In genomic region chr4:76074995-76075600, GRCh38 we compare ENCODE assay signal across 24 cellular contexts. TPM values are rescaled to one million over a fixed set of nuclear protein-coding genes. Genes with fewer than 3 reads are reported as not detected.
DNase-seq lines count a peak whose midpoint lies in the region; ATAC-seq and TF ChIP-seq lines count a peak whose summit lies in the region.
"Had no signal": no experiment of that assay in that cellular context is flagged by ENCODE, and none has a peak within 500 bp of the region (broad histone marks: within the 10 kb centered on the region; RNA-seq: fewer than 3 reads in every experiment).

No MANE protein-coding gene starts in this region.

- H3K9me3 Mint-ChIP-seq in neural progenitor cell = no peaks in the 10 kb centered on the region
- H3K9me3 Mint-ChIP-seq: CD4-positive, alpha-beta T cell; IgD-negative memory B cell had no signal

- no peak for DNase-seq in left ventricle myocardium inferior
- DNase-seq in left cardiac atrium = no peak
- no peak for DNase-seq in dorsolateral prefrontal cortex
- no peak for DNase-seq in neural progenitor cell (ENCODE audit: low spot score)
- no peak for DNase-seq in tibial nerve (ENCODE audit: low spot score in 2 of 2)
- no peak for DNase-seq in NCI-H774 (lab: John Stamatoyannopoulos, UW)
- no peak for DNase-seq in NCI-H146 (lab: John Stamatoyannopoulos, UW)
- DNase-seq: Calu3; CD4-positive, alpha-beta T cell; GOT3; Karpas-422; MG63; NCI-H1048; NCI-H1436 treated with DMSO at 0.1 percent for 48 hours; NCI-H2081; NCI-H2171 treated with DMSO at 0.1 percent for 48 hours; NCI-H446; NCI-H69 had no signal

- TF ChIP-seq EP300 in tibial nerve (IDR thresholded peaks at IDR 0.05) = no peak

- no peak overlapping the region for H3K27ac Mint-ChIP-seq in neural progenitor cell
- H3K27ac Mint-ChIP-seq: CD4-positive, alpha-beta T cell; IgD-negative memory B cell had no signal

- no peak for TF ChIP-seq POLR2A in tibial nerve (IDR thresholded peaks at IDR 0.05)

- 31 to 32% methylated on average over 4 of the region's 4 CpGs for WGBS in tibial nerve, 2 donors

- no peaks in the 10 kb centered on the region for H3K79me2 ChIP-seq in neural progenitor cell (ENCODE audit: low read depth)

- H3K4me1 ChIP-seq in left ventricle myocardium inferior (peaks cover 24% of the 10 kb centered on the region), neural progenitor cell (peaks cover 10% of the 10 kb centered on the region), tibial nerve (peaks cover 0 to 6% (median 2%) of the 10 kb centered on the region in 4 donors)
- H3K4me1 ChIP-seq: A549 had no signal

- no peaks in the 10 kb centered on the region for H3F3A ChIP-seq in neural progenitor cell (ENCODE audit: low read depth)

- H3K4me1 Mint-ChIP-seq in neural progenitor cell = no peaks in the 10 kb centered on the region
- H3K4me1 Mint-ChIP-seq: IgD-negative memory B cell had no signal

- no peaks in the 10 kb centered on the region for H3K27me3 Mint-ChIP-seq in neural progenitor cell (ENCODE audit: insufficient read depth, low read depth)
- H3K27me3 Mint-ChIP-seq: CD4-positive, alpha-beta T cell had no signal

- H3K4me2 ChIP-seq in neural progenitor cell = no peak overlapping the region
- H3K4me2 ChIP-seq: A549 had no signal

- intact Hi-C loops in left ventricle myocardium inferior (cut with micrococcal nuclease) = no loop called here
- intact Hi-C loops in left cardiac atrium (cut with DNase I) = no loop called here
- intact Hi-C loops in dorsolateral prefrontal cortex (cut with DNase I) = no loop called here

- no peaks in the 10 kb centered on the region for H4K20me1 ChIP-seq in neural progenitor cell (ENCODE audit: low read depth)

- ATAC-seq in left cardiac atrium = no peak
- no peak for ATAC-seq in HG03521 (IDR thresholded peaks at IDR 0.05; ENCODE audit: unreplicated experiment)
- ATAC-seq: A549, GM12878, HCT116, Panc1 had no signal

- no peak overlapping the region for H3K9ac ChIP-seq in neural progenitor cell

- H3K27me3 ChIP-seq in left ventricle myocardium inferior (ENCODE audit: low read depth) (no peaks in the 10 kb centered on the region), dorsolateral prefrontal cortex (no peaks in the 10 kb centered on the region), neural progenitor cell (no peaks in the 10 kb centered on the region), tibial nerve (no peaks in the 10 kb centered on the region)
- H3K27me3 ChIP-seq: MG63 had no signal

- H2AFZ ChIP-seq in neural progenitor cell (replicated peaks) = peak overlapping the region; percentile 26

- no peak overlapping the region for H3K4me3 Mint-ChIP-seq in neural progenitor cell
- H3K4me3 Mint-ChIP-seq: CD4-positive, alpha-beta T cell; IgD-negative memory B cell had no signal

- H3K9me3 ChIP-seq in left ventricle myocardium inferior (replicated peaks) (no peaks in the 10 kb centered on the region), neural progenitor cell (ENCODE audit: low read depth) (no peaks in the 10 kb centered on the region), tibial nerve (no peaks in the 10 kb centered on the region)
- H3K9me3 ChIP-seq: A549, MG63 had no signal

- peak overlapping the region; percentile 81 for H3K27ac ChIP-seq in left ventricle myocardium inferior (replicated peaks)
- H3K27ac ChIP-seq in dorsolateral prefrontal cortex = peak overlapping the region in 56 of 59 donors; percentile 2 to 84 (median 66)
- H3K27ac ChIP-seq in neural progenitor cell = no peak overlapping the region
- H3K27ac ChIP-seq in tibial nerve = peak overlapping the region in 3 of 4 donors; percentile 2 to 69 (median 37)
- H3K27ac ChIP-seq: A549 had no signal

- H3K4me3 ChIP-seq in left ventricle myocardium inferior (peak overlapping the region; percentile 60), dorsolateral prefrontal cortex (peak overlapping the region in 32 of 59 donors; percentile 1 to 39 (median 22)), neural progenitor cell (no peak overlapping the region), tibial nerve (no peak overlapping the region)
- H3K4me3 ChIP-seq: A549, GM12878, MG63 had no signal

- H3K36me3 Mint-ChIP-seq in neural progenitor cell = no peaks in the 10 kb centered on the region
- H3K36me3 Mint-ChIP-seq: IgD-negative memory B cell had no signal

- no peaks in the 10 kb centered on the region for H3K36me3 ChIP-seq in left ventricle myocardium inferior
- no peaks in the 10 kb centered on the region for H3K36me3 ChIP-seq in neural progenitor cell
- no peaks in the 10 kb centered on the region for H3K36me3 ChIP-seq in tibial nerve
- H3K36me3 ChIP-seq: MG63 had no signal

- TF ChIP-seq CTCF in left ventricle myocardium inferior (IDR thresholded peaks at IDR 0.05; ENCODE audit: borderline replicate concordance) (no peak), dorsolateral prefrontal cortex (IDR thresholded peaks at IDR 0.05 in 54 of 56, conservative IDR thresholded peaks at IDR 0.05 in 2 of 56; ENCODE audit: low read depth in 1 of 56, partially characterized antibody in 56 of 56) (no peak), neural progenitor cell (IDR thresholded peaks at IDR 0.05) (no peak), tibial nerve (IDR thresholded peaks at IDR 0.05) (no peak)

RNA-seq across cellular contexts. Expression of gene ART3, which starts 0.6 kb away (rescaled TPM):
- 105 TPM for total RNA-seq in left ventricle myocardium inferior
- total RNA-seq in left cardiac atrium = 10 to 100 TPM; 23.4 to 41.2 TPM
- total RNA-seq in dorsolateral prefrontal cortex = 10 to 100 TPM in 117 of 120 experiments, 1 to 10 TPM in 3; 7.3 to 50.2 (median 23.9) TPM
- not detected in 2 replicates for total RNA-seq in neural progenitor cell (ENCODE audit: low replicate concordance)
- total RNA-seq in tibial nerve = 10 to 100 TPM in 3 of 4 donors, 1 to 10 TPM in 1; 2.9 to 44.4 (median 20.6) TPM
- total RNA-seq: CD4-positive, alpha-beta T cell; GM12878 had no signal

RNA-seq across cellular contexts. Expression of gene CXCL11, which starts 39.2 kb away (rescaled TPM):
- not detected for total RNA-seq in left ventricle myocardium inferior
- total RNA-seq in left cardiac atrium = under 1 TPM in 1 of 2 donors, not detected in 1; 0.16 TPM
- 10 to 100 TPM in 2 of 120 experiments, 1 to 10 TPM in 18, under 1 TPM in 41, not detected in 59; 0.28 to 23.7 (median 0.63) TPM for total RNA-seq in dorsolateral prefrontal cortex
- not detected in 2 replicates for total RNA-seq in neural progenitor cell (ENCODE audit: low replicate concordance)
- total RNA-seq in tibial nerve = not detected
- total RNA-seq: CD4-positive, alpha-beta T cell; GM12878 had no signal

RNA-seq across cellular contexts. Expression of gene CXCL10, which starts 51.8 kb away (rescaled TPM):
- total RNA-seq in left ventricle myocardium inferior (not detected), left cardiac atrium (under 1 TPM; 0.27 to 0.76 TPM), dorsolateral prefrontal cortex (10 to 100 TPM in 4 of 120 experiments, 1 to 10 TPM in 24, under 1 TPM in 32, not detected in 60; 0.36 to 43.6 (median 0.84) TPM), neural progenitor cell (ENCODE audit: low replicate concordance) (not detected in 2 replicates), tibial nerve (1 to 10 TPM in 2 of 4 donors, not detected in 2; 1.2 to 2.8 TPM)
- total RNA-seq: CD4-positive, alpha-beta T cell had no signal

Comparison
In these comparisons a context has a peak if more than half of its experiments do, and no peak if none do; other contexts are left out.
1. H3K4me3 ChIP-seq: peak in left ventricle myocardium inferior (single experiment) and dorsolateral prefrontal cortex (32 of 59); none in neural progenitor cell (single experiment) and tibial nerve (0 of 4).